1 cellular context compared by ENCODE assay signal in the genomic region with DNA sequence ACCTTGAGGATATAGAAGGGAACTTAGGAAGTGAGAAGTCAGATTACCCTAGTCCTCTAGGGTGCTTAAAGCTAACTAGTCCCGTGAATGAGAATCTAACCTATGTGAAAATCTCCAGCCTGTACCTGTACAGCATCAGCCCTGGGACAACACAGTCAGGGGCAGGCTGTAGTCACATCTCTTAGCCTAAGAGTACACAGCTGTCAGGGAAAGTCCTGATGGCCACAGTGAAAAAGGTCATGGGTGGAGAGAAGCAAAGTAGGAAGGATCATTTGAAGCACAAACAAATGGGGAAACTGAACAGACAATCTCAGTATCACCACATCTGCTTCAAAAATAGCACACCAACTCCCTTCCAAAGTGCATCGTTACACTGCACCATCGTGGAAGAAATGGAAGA.
TF ChIP-seq lines count a peak whose summit lies in the region.

No MANE protein-coding gene starts in this region.

TF ChIP-seq in WTC11, 78 proteins besides CTCF, POLR2A, EP300 and RAD21 (continued from another document):
- TF ChIP-seq, protein P1, sequence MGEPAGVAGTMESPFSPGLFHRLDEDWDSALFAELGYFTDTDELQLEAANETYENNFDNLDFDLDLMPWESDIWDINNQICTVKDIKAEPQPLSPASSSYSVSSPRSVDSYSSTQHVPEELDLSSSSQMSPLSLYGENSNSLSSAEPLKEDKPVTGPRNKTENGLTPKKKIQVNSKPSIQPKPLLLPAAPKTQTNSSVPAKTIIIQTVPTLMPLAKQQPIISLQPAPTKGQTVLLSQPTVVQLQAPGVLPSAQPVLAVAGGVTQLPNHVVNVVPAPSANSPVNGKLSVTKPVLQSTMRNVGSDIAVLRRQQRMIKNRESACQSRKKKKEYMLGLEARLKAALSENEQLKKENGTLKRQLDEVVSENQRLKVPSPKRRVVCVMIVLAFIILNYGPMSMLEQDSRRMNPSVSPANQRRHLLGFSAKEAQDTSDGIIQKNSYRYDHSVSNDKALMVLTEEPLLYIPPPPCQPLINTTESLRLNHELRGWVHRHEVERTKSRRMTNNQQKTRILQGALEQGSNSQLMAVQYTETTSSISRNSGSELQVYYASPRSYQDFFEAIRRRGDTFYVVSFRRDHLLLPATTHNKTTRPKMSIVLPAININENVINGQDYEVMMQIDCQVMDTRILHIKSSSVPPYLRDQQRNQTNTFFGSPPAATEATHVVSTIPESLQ (CRISPR knock-in tag; IDR thresholded peaks at IDR 0.05): no peak
- TF ChIP-seq ZNF232 (CRISPR knock-in tag; IDR thresholded peaks at IDR 0.05): no peak
- no peak for TF ChIP-seq TP53 (CRISPR knock-in tag; IDR thresholded peaks at IDR 0.05)
- no peak for TF ChIP-seq NFE2L1 (CRISPR knock-in tag; IDR thresholded peaks at IDR 0.05)
- TF ChIP-seq ZNF138 (CRISPR knock-in tag; conservative IDR thresholded peaks at IDR 0.05): no peak
- no peak for TF ChIP-seq TEAD4 (CRISPR knock-in tag; IDR thresholded peaks at IDR 0.05)
- no peak for TF ChIP-seq ATF3 (CRISPR knock-in tag; conservative IDR thresholded peaks at IDR 0.05)
- no peak for TF ChIP-seq NR1H2 (CRISPR knock-in tag; IDR thresholded peaks at IDR 0.05)
- TF ChIP-seq ETV6 (CRISPR knock-in tag; IDR thresholded peaks at IDR 0.05): no peak
- no peak for TF ChIP-seq SOX15 (CRISPR knock-in tag; IDR thresholded peaks at IDR 0.05)
- no peak for TF ChIP-seq NR3C1 (CRISPR knock-in tag; conservative IDR thresholded peaks at IDR 0.05; ENCODE audit: low read depth)
- TF ChIP-seq, protein P2, sequence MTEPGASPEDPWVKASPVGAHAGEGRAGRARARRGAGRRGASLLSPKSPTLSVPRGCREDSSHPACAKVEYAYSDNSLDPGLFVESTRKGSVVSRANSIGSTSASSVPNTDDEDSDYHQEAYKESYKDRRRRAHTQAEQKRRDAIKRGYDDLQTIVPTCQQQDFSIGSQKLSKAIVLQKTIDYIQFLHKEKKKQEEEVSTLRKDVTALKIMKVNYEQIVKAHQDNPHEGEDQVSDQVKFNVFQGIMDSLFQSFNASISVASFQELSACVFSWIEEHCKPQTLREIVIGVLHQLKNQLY (CRISPR knock-in tag; IDR thresholded peaks at IDR 0.05): no peak
